ENCODE assay signal across 8 cellular contexts in the genomic region with DNA sequence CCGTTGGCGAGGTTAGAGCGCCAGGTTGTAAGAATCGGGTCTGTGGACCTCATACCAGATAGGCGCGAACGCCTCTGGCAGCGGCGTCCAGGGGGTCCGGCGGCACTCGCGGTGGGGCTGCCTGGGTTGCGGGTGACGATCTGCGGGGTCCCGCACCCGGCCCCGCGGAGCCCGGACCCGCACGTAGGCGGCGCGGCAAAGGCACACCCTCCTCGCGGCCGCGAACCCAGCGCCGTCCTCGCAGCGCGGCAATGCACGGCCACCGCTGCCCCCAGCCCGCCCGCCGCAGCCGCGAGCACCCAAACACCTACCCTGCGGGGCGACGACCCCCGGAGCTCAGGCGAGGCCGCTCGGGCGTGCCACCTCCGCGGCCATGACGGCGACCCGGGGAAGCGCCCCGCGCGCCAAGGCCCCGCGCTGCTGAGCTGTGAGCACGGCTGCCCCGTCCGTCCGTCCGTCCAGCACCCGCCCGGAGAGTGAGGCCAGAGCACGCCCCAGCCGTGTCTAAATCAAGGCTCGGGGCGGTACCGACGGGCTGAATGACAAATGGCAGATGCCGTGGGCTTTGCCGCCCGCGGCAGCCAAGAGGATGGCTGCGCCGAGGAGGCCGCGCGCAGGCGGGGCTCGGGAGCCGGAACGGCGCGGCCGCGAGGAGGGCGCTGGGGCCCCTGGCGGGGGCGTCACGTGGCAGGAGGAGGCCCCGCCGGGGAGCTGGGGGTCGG. TPM values are rescaled to one million over a fixed set of nuclear protein-coding genes. Genes with fewer than 3 reads are reported as not detected.
A peak's percentile ranks its signal among the peaks of the same experiment; 100 is the strongest.
DNase-seq lines count a peak whose midpoint lies in the region; ATAC-seq and TF ChIP-seq lines count a peak whose summit lies in the region.

A gene with protein sequence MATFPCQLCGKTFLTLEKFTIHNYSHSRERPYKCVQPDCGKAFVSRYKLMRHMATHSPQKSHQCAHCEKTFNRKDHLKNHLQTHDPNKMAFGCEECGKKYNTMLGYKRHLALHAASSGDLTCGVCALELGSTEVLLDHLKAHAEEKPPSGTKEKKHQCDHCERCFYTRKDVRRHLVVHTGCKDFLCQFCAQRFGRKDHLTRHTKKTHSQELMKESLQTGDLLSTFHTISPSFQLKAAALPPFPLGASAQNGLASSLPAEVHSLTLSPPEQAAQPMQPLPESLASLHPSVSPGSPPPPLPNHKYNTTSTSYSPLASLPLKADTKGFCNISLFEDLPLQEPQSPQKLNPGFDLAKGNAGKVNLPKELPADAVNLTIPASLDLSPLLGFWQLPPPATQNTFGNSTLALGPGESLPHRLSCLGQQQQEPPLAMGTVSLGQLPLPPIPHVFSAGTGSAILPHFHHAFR (minus strand): TSS at position 481 of the 722 bp plus-strand sequence. CDS start 60,123 bp downstream, outside the sequence.

- peak; percentile 25 to 29 for TF ChIP-seq POLR2A in Peyer's patch (IDR thresholded peaks at IDR 0.05)

- H3K36me3 ChIP-seq in Peyer's patch = no peaks in the 10 kb centered on the region

- peak within 1 kb of the TSS; percentile 45 to 79 (median 56) for H3K4me3 ChIP-seq in Peyer's patch
- H3K4me3 ChIP-seq in skin epidermis = peak within 1 kb of the TSS; percentile 46 to 64 (median 55)

- CTCF ChIA-PET in MCF 10A (lab: Yijun Ruan, JAX) = interaction anchor here (0.6 to 2.0 kb wide), 6 partner anchors 52 to 624 kb away, joined by 3 to 7 read pairs (median 3); no protein-coding TSS in a partner anchor

- H3K27ac Mint-ChIP-seq in MCF 10A (ENCODE audit: low read depth, unreplicated experiment) = peak within 1 kb of the TSS; percentile 90

- H3K4me1 Mint-ChIP-seq in MCF 10A (ENCODE audit: insufficient read depth, unreplicated experiment) = no peaks in the 10 kb centered on the region

- H3K27me3 Mint-ChIP-seq in MCF 10A (ENCODE audit: insufficient read depth, unreplicated experiment) = no peaks in the 10 kb centered on the region

- BruUV-seq in MCF 10A (replicated peaks; lab: Mats Ljungman, UMichigan) = no TSS peak

- H3K4me3 Mint-ChIP-seq in MCF 10A (ENCODE audit: unreplicated experiment) = peak within 1 kb of the TSS; percentile 84

- POLR2A ChIA-PET in MCF 10A (lab: Yijun Ruan, JAX) = interaction anchor here (0.7 to 2.1 kb wide), 14 partner anchors 9 to 1080 kb away, joined by 3 to 9 read pairs (median 4); partner anchors contain the start of gene LTV1

- H3K36me3 Mint-ChIP-seq in MCF 10A (ENCODE audit: insufficient read depth, unreplicated experiment) = no peaks in the 10 kb centered on the region

- peak; percentile 64 for DNase-seq in activated effector memory CD4-positive, alpha-beta T cell treated with anti-CD3 and anti-CD28 coated beads, Interleukin-2, amount 50 U/mL, for 16 hours
- no peak for DNase-seq in activated effector memory CD4-positive, alpha-beta T cell treated with Interleukin-2 at 50 U/mL for 16 hours
- DNase-seq in Peyer's patch = peak in 2 of 3 donors; percentile 65 to 69
- DNase-seq in MCF 10A (ENCODE audit: unreplicated experiment) = peak; percentile 64
- peak; percentile 73 for DNase-seq in iPS-NIHi7 (ENCODE audit: extremely low spot score)

- H3K27ac ChIP-seq in Peyer's patch (peak within 1 kb of the TSS; percentile 36 to 77 (median 54)), skin epidermis (peak within 1 kb of the TSS; percentile 14 to 93 (median 71))

- intact Hi-C loops in MCF 10A (cut with micrococcal nuclease) = loop anchor here (10.0 kb wide), 2 partner anchors 163 to 333 kb away; partner anchors contain the start of genes LTV1 and PHACTR2

- H3K9me3 Mint-ChIP-seq in MCF 10A (ENCODE audit: unreplicated experiment) = no peaks in the 10 kb centered on the region

- no peaks in the 10 kb centered on the region for H3K4me1 ChIP-seq in Peyer's patch

- no peaks in the 10 kb centered on the region for H3K9me3 ChIP-seq in Peyer's patch

- ATAC-seq in HG02981 (IDR thresholded peaks at IDR 0.05; ENCODE audit: unreplicated experiment) (peak; percentile 68), HG03280 (IDR thresholded peaks at IDR 0.05; ENCODE audit: unreplicated experiment) (no peak)

- TF ChIP-seq CTCF in Peyer's patch (IDR thresholded peaks at IDR 0.05) = no peak
- TF ChIP-seq CTCF in MCF 10A (IDR thresholded peaks at IDR 0.05; ENCODE audit: unreplicated experiment) = no peak

- no peaks in the 10 kb centered on the region for H3K27me3 ChIP-seq in Peyer's patch

RNA-seq across cellular contexts. Expression of the gene that starts here (rescaled TPM):
- 10 to 100 TPM; 12.1 to 27.2 (median 22.5) TPM for total RNA-seq in Peyer's patch
- 46.4 and 52.1 TPM in 2 replicates for total RNA-seq in MCF 10A (2022)
